Comparison of ENCODE assay signal across 9 cellular contexts in genomic region chr9:129894106-129894823, GRCh38. TPM values are rescaled to one million over a fixed set of nuclear protein-coding genes. Genes with fewer than 3 reads are reported as not detected.
A peak's percentile ranks its signal among the peaks of the same experiment; 100 is the strongest.
DNase-seq lines count a peak whose midpoint lies in the region; ATAC-seq and TF ChIP-seq lines count a peak whose summit lies in the region.
"Had no signal": no experiment of that assay in that cellular context is flagged by ENCODE, and none has a peak within 500 bp of the region (broad histone marks: within the 10 kb centered on the region; RNA-seq: fewer than 3 reads in every experiment).

No MANE protein-coding gene starts in this region.

- no peaks in the 10 kb centered on the region for H4K20me1 ChIP-seq in IMR-90 (ENCODE audit: insufficient read depth, low read length)

- no peak overlapping the region for H4K91ac ChIP-seq in IMR-90 (ENCODE audit: insufficient read depth, low read depth, low read length)

- TSS peak; percentile 16 for BruUV-seq in IMR-90 (replicated peaks; lab: Mats Ljungman, UMichigan)

- POLR2A ChIA-PET in IMR-90 (lab: Charles Lee; ENCODE audit: unreplicated experiment) = no interaction called here

- H2BK120ac ChIP-seq in IMR-90 (ENCODE audit: low read depth, low read length) = no peak overlapping the region

- TF ChIP-seq RAD21 in IMR-90 (IDR thresholded peaks at IDR 0.05; ENCODE audit: low read length) = no peak

- H4K8ac ChIP-seq in IMR-90 (ENCODE audit: low read depth in 2 of 2, low read length in 2 of 2) = no peak overlapping the region

- H3K56ac ChIP-seq in IMR-90 (ENCODE audit: extremely low read depth, insufficient read depth, low read length) = no peak overlapping the region

- H2AFZ ChIP-seq in IMR-90 (replicated peaks; ENCODE audit: low read length, poor library complexity) = no peak overlapping the region

- H3K4ac ChIP-seq in IMR-90 (ENCODE audit: low read depth, low read length) = no peak overlapping the region

- H3K27ac Mint-ChIP-seq in T-helper 17 cell = peak overlapping the region; percentile 100
- H3K27ac Mint-ChIP-seq in stimulated activated memory B cell treated with anti-CD40 and anti-IgM and Interleukin-4, amounts not matched to agents 10 μg/mL and 1 μg/mL and 100 μg/mL, for 72 hours = peak overlapping the region; percentile 97

- H3K27ac ChIP-seq in IMR-90 (ENCODE audit: insufficient read depth, low read length) = no peak overlapping the region

- H2BK5ac ChIP-seq in IMR-90 (ENCODE audit: low read depth, low read length, poor library complexity, severe bottlenecking) = no peak overlapping the region

- H2AK5ac ChIP-seq in IMR-90 (ENCODE audit: low read depth, low read length) = no peak overlapping the region

- H3K4me3 Mint-ChIP-seq in T-helper 17 cell = peak overlapping the region; percentile 80
- H3K4me3 Mint-ChIP-seq in stimulated activated memory B cell treated with anti-CD40 and anti-IgM and Interleukin-4, amounts not matched to agents 10 μg/mL and 1 μg/mL and 100 μg/mL, for 72 hours = peak overlapping the region; percentile 23

- peaks cover 2% of the 10 kb centered on the region; the same call in 1 of the 2 replicates for H3K4me1 ChIP-seq in IMR-90 (ENCODE audit: control insufficient read depth, insufficient read depth, low read length)

- H3K9me1 ChIP-seq in IMR-90 (ENCODE audit: insufficient read depth, low read length) = no peaks in the 10 kb centered on the region

- peaks cover 19% of the 10 kb centered on the region for H3K36me3 Mint-ChIP-seq in T-helper 17 cell (ENCODE audit: low read depth)
- H3K36me3 Mint-ChIP-seq in stimulated activated memory B cell treated with anti-CD40 and anti-IgM and Interleukin-4, amounts not matched to agents 10 μg/mL and 1 μg/mL and 100 μg/mL, for 72 hours = peaks cover 92% of the 10 kb centered on the region

- no peak overlapping the region for H2BK20ac ChIP-seq in IMR-90 (ENCODE audit: low read depth, low read length)

- no peak overlapping the region for H3K4me3 ChIP-seq in IMR-90 (ENCODE audit: insufficient read depth, low read depth, low read length)

- intact Hi-C loops in IMR-90 (cut with micrococcal nuclease) = no loop called here

- ATAC-seq in IMR-90 (ENCODE audit: low read depth) = no peak
- ATAC-seq in T-helper 17 cell = peak; percentile 72
- no peak for ATAC-seq in stimulated activated memory B cell treated with anti-CD40 and anti-IgM and Interleukin-4, amounts not matched to agents 10 μg/mL and 1 μg/mL and 100 μg/mL, for 72 hours
- ATAC-seq in GM21737 (IDR thresholded peaks at IDR 0.05; ENCODE audit: unreplicated experiment) = no peak

- CTCF ChIA-PET in IMR-90 (lab: Yijun Ruan, JAX) = no interaction called here

- no peak overlapping the region for H2AK9ac ChIP-seq in IMR-90 (replicated peaks; ENCODE audit: low read depth, low read length, poor library complexity)

- H3K36me3 ChIP-seq in IMR-90 (ENCODE audit: control insufficient read depth, insufficient read depth, low read length) = peaks cover 17% of the 10 kb centered on the region

- no peak overlapping the region for H3K18ac ChIP-seq in IMR-90 (ENCODE audit: low read depth, low read length)

- no peak for TF ChIP-seq CTCF in IMR-90 (conservative IDR thresholded peaks at IDR 0.05; ENCODE audit: low read depth, low read length)

- H2BK15ac ChIP-seq in IMR-90 (ENCODE audit: low read depth, low read length) = no peak overlapping the region

- H3K23ac ChIP-seq in IMR-90 (ENCODE audit: low read depth, low read length) = no peak overlapping the region

- WGBS in IMR-90 (ENCODE audit: extremely low coverage in 2 of 2, insufficient read length in 1 of 2), 2 experiments = 100% methylated on average over 3 of the region's 9 CpGs; no CpG with 5 or more reads in 1 of the 2 experiments

- H3K4me2 ChIP-seq in IMR-90 (ENCODE audit: low read depth, low read length) = no peak overlapping the region

- H3K14ac ChIP-seq in IMR-90 (replicated peaks; ENCODE audit: low read depth, low read length) = no peak overlapping the region

- in situ Hi-C loops in IMR-90 (cut with MboI; ENCODE audit: low sequenced_read_pairs) = loop anchor here (25.0 kb wide), 1 partner anchor 168 kb away; the partner anchor contains the start of gene GPR107

- H3K79me1 ChIP-seq in IMR-90 (ENCODE audit: low read depth in 1 of 2, low read length in 2 of 2) = no peaks in the 10 kb centered on the region

- H3K27me3 ChIP-seq in IMR-90 (ENCODE audit: control insufficient read depth, insufficient read depth, low read length) = no peaks in the 10 kb centered on the region

- peaks cover 3% of the 10 kb centered on the region for H3K9me3 Mint-ChIP-seq in stimulated activated memory B cell treated with anti-CD40 and anti-IgM and Interleukin-4, amounts not matched to agents 10 μg/mL and 1 μg/mL and 100 μg/mL, for 72 hours

- H4K5ac ChIP-seq in IMR-90 (ENCODE audit: low read depth, low read length) = no peak overlapping the region

- H3K27me3 Mint-ChIP-seq in T-helper 17 cell = no peaks in the 10 kb centered on the region
- no peaks in the 10 kb centered on the region for H3K27me3 Mint-ChIP-seq in stimulated activated memory B cell treated with anti-CD40 and anti-IgM and Interleukin-4, amounts not matched to agents 10 μg/mL and 1 μg/mL and 100 μg/mL, for 72 hours

- H3K9me3 ChIP-seq in IMR-90 (ENCODE audit: control insufficient read depth, insufficient read depth, low read length) = no peaks in the 10 kb centered on the region
- no peaks in the 10 kb centered on the region for H3K9me3 ChIP-seq in T-helper 17 cell (ENCODE audit: control insufficient read depth, low read length, poor library complexity, severe bottlenecking)

- peaks cover 66% of the 10 kb centered on the region for H3K4me1 Mint-ChIP-seq in T-helper 17 cell
- peaks cover 89% of the 10 kb centered on the region for H3K4me1 Mint-ChIP-seq in stimulated activated memory B cell treated with anti-CD40 and anti-IgM and Interleukin-4, amounts not matched to agents 10 μg/mL and 1 μg/mL and 100 μg/mL, for 72 hours

- TF ChIP-seq POLR2A in IMR-90 (IDR thresholded peaks at IDR 0.05; ENCODE audit: low read depth, low read length) = no peak

- DNase-seq in IMR-90 (no peak), T-helper 17 cell (peak in 1 of 3 donors; percentile 30), astrocyte of the hippocampus (ENCODE audit: low read depth, low spot score) (peak; percentile 44), CD1c-positive myeloid dendritic cell (ENCODE audit: extremely low spot score) (no peak), NCI-H2227 (lab: John Stamatoyannopoulos, UW; ENCODE audit: unreplicated experiment) (no peak)
- DNase-seq: cortex of kidney, NCI-H1436 treated with DMSO at 0.1 percent for 48 hours had no signal

- no peak overlapping the region for H3K9ac ChIP-seq in IMR-90 (ENCODE audit: low read depth, low read length)

- dilution Hi-C loops in IMR-90 (cut with HindIII; ENCODE audit: low sequenced_read_pairs, unreplicated experiment) = no loop called here

TF ChIP-seq in IMR-90, 13 proteins besides CTCF, POLR2A, EP300 and RAD21:
- TF ChIP-seq ELK1 (IDR thresholded peaks at IDR 0.05; ENCODE audit: borderline replicate concordance, low read depth, low read length) (no peak), USF2 (IDR thresholded peaks at IDR 0.05; ENCODE audit: low read depth, low read length) (no peak), BHLHE40 (IDR thresholded peaks at IDR 0.05; ENCODE audit: low read depth, low read length) (no peak), MXI1 (IDR thresholded peaks at IDR 0.05; ENCODE audit: borderline replicate concordance, low read depth, low read length) (no peak), CEBPB (IDR thresholded peaks at IDR 0.05; ENCODE audit: low read depth, low read length) (no peak), RFX5 (IDR thresholded peaks at IDR 0.05; ENCODE audit: low read depth, low read length) (no peak), RCOR1 (IDR thresholded peaks at IDR 0.05; ENCODE audit: insufficient replicate concordance, low read length) (no peak), NFE2L2 (IDR thresholded peaks at IDR 0.05; ENCODE audit: low read depth, low read length) (no peak), FOS (IDR thresholded peaks at IDR 0.05; ENCODE audit: low read depth, low read length) (no peak), SMC3 (IDR thresholded peaks at IDR 0.05; ENCODE audit: low read depth, low read length) (no peak), MAZ (IDR thresholded peaks at IDR 0.05; ENCODE audit: borderline replicate concordance, low read depth, low read length) (no peak), MAFK (IDR thresholded peaks at IDR 0.05; ENCODE audit: low read depth, low read length) (no peak), CHD1 (IDR thresholded peaks at IDR 0.05; ENCODE audit: low read depth, low read length) (no peak)

RNA-seq across cellular contexts. Expression of gene USP20, which starts 59.0 kb away (rescaled TPM):
- total RNA-seq in IMR-90 (2012; rRNA removed) (3.8 and 4.4 TPM in 2 replicates), T-helper 17 cell (10 to 100 TPM; 80.7 to 90.0 TPM)
- 21.6 and 26.4 TPM in 2 replicates for polyA plus RNA-seq in IMR-90 (2012; rRNA removed)
- 11.6 and 19.9 TPM in 2 replicates for polyA plus RNA-seq in IMR-90 (2012; cell fraction: cytosol; rRNA removed)
- polyA plus RNA-seq in IMR-90 (2012; cell fraction: nucleus; rRNA removed; ENCODE audit: low replicate concordance) = 70.4 and 183 TPM in 2 replicates

RNA-seq across cellular contexts. Expression of gene C9orf78, which starts 59.2 kb away (rescaled TPM):
- total RNA-seq in IMR-90 (2012; rRNA removed) (29.8 and 57.5 TPM in 2 replicates), T-helper 17 cell (100 to 1,000 TPM in 1 of 2 donors, 10 to 100 TPM in 1; 96.2 to 111 TPM)
- polyA plus RNA-seq in IMR-90 (2012; rRNA removed) = 36.7 and 46.0 TPM in 2 replicates
- polyA plus RNA-seq in IMR-90 (2012; cell fraction: cytosol; rRNA removed) = 18.7 and 18.8 TPM in 2 replicates
- polyA plus RNA-seq in IMR-90 (2012; cell fraction: nucleus; rRNA removed; ENCODE audit: low replicate concordance) = 3.1 and 12.3 TPM in 2 replicates

Comparison
In these comparisons a context has a peak if more than half of its experiments do, and no peak if none do; other contexts are left out.
1. RNA of gene USP20, which starts 59.0 kb away (total RNA-seq): 80.7 to 90.0 TPM in T-helper 17 cell; 3.8 to 4.4 TPM in IMR-90; every median in the first group is over 10 times any median in the second.